Comparison of ENCODE assay signal across 15 cellular contexts in the genomic region with DNA sequence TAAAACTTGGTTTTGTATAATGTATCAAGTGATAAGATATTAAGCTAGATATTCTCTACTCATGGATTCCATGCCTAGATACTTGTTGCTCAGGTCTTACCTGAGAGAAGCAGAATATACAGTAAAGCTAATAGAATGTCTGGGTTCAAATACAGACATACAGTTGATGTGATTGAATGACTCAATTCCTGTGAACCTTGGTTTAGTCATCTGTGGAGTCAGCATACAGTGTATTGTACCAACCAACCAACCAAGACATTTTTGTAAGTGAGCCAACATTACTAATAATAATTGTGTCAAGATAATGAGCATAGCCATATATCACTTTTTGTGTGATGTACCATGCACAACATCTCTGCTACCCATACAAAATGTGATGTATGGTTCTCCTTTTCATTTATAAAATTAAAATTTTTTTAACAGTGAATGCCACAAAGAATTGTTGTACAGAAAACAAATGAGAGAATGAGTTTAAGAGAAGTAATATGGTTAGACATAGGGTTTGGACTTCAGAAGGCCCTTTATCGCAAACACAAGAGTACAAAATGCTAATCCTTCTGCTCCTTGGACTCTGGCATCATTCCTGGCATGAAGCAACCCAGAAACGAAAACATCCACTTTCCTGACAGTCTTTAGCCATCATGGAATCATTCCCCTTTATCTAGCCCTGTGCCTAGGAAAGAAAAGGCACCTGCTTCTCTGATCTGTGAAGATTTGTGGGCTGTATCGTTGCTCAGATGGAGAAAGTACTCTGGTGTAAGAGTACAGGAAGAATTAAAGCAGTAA.
"Had no signal": no experiment of that assay in that cellular context is flagged by ENCODE, and none has a peak within 500 bp of the region (broad histone marks: within the 10 kb centered on the region; RNA-seq: fewer than 3 reads in every experiment).

No MANE protein-coding gene starts in this region.

- DNase-seq: activated CD4-positive, alpha-beta memory T cell treated with anti-CD3 and anti-CD28 coated beads, Interleukin-2, amount 10 ng/mL, durations not matched to agents 7 days and 5 days; activated naive CD4-positive, alpha-beta T cell treated with anti-CD3 and anti-CD28 coated beads, Interleukin-2, amount 10 ng/mL, durations not matched to agents 7 days and 5 days; activated T-cell treated with anti-CD3 and anti-CD28 coated beads, Interleukin-2, amount 50 U/mL, for 24 hours; left lung; nephron progenitor cell; sigmoid colon; spleen; stimulated activated naive CD8-positive, alpha-beta T cell treated with anti-CD3 and anti-CD28 coated beads, Interleukin-15, amount 100 ng/mL, for 72 hours; T-helper 17 cell; testis; upper lobe of right lung; WERI-Rb-1 had no signal

- H3K4me1 ChIP-seq: left lung, prostate gland, sigmoid colon, spleen, testis, upper lobe of right lung had no signal

- H3K4me3 ChIP-seq: coronary artery, left lung, prostate gland, sigmoid colon, spleen, testis, upper lobe of right lung had no signal

- H3K36me3 ChIP-seq: left lung, prostate gland, sigmoid colon, spleen, upper lobe of right lung, WERI-Rb-1 had no signal

- FAIRE-seq: islet of Langerhans had no signal

- H3K27me3 ChIP-seq: left lung, sigmoid colon, spleen, testis, upper lobe of right lung had no signal

- H3K9me3 ChIP-seq: prostate gland, testis had no signal

- H3K27ac ChIP-seq: coronary artery, left lung, prostate gland, sigmoid colon, spleen, testis, upper lobe of right lung, WERI-Rb-1 had no signal
